In genomic region chr3:116951610-116952009, GRCh38 we compare ENCODE assay signal across 2 cellular contexts.
TF ChIP-seq lines count a peak whose summit lies in the region.

No MANE protein-coding gene starts in this region.

TF ChIP-seq in IMR-90, 13 proteins besides CTCF, POLR2A, EP300 and RAD21 (continued from another document):
- TF ChIP-seq USF2 (IDR thresholded peaks at IDR 0.05; ENCODE audit: low read depth, low read length) (no peak), SMC3 (IDR thresholded peaks at IDR 0.05; ENCODE audit: low read depth, low read length) (no peak), MAZ (IDR thresholded peaks at IDR 0.05; ENCODE audit: borderline replicate concordance, low read depth, low read length) (no peak), ELK1 (IDR thresholded peaks at IDR 0.05; ENCODE audit: borderline replicate concordance, low read depth, low read length) (no peak), MXI1 (IDR thresholded peaks at IDR 0.05; ENCODE audit: borderline replicate concordance, low read depth, low read length) (no peak), FOS (IDR thresholded peaks at IDR 0.05; ENCODE audit: low read depth, low read length) (no peak), RFX5 (IDR thresholded peaks at IDR 0.05; ENCODE audit: low read depth, low read length) (no peak), CHD1 (IDR thresholded peaks at IDR 0.05; ENCODE audit: low read depth, low read length) (no peak), BHLHE40 (IDR thresholded peaks at IDR 0.05; ENCODE audit: low read depth, low read length) (no peak), MAFK (IDR thresholded peaks at IDR 0.05; ENCODE audit: low read depth, low read length) (no peak), RCOR1 (IDR thresholded peaks at IDR 0.05; ENCODE audit: insufficient replicate concordance, low read length) (no peak)

TF ChIP-seq in HepG2, 621 proteins besides CTCF, POLR2A, EP300 and RAD21:
- TF ChIP-seq CSRNP2 (CRISPR knock-in tag; conservative IDR thresholded peaks at IDR 0.05; ENCODE audit: low read depth) (no peak), SETDB1 (CRISPR knock-in tag; IDR thresholded peaks at IDR 0.05; ENCODE audit: borderline replicate concordance) (no peak), ZGPAT (CRISPR knock-in tag; IDR thresholded peaks at IDR 0.05) (no peak), ATF3 (CRISPR knock-in tag; IDR thresholded peaks at IDR 0.05) (no peak), GTF2F1 (IDR thresholded peaks at IDR 0.05; ENCODE audit: low read length) (no peak), ZBED4 (CRISPR knock-in tag; IDR thresholded peaks at IDR 0.05; ENCODE audit: borderline replicate concordance) (no peak), THAP8 (CRISPR knock-in tag; IDR thresholded peaks at IDR 0.05; ENCODE audit: borderline replicate concordance) (no peak), ZNF740 (CRISPR knock-in tag; IDR thresholded peaks at IDR 0.05) (no peak), YEATS2 (CRISPR knock-in tag; IDR thresholded peaks at IDR 0.05; ENCODE audit: borderline replicate concordance) (no peak), ZNF232 (CRISPR knock-in tag; IDR thresholded peaks at IDR 0.05; ENCODE audit: borderline replicate concordance) (no peak), ZSCAN31 (CRISPR knock-in tag; IDR thresholded peaks at IDR 0.05; ENCODE audit: low read depth) (no peak), ZNF468 (CRISPR knock-in tag; IDR thresholded peaks at IDR 0.05) (no peak), JDP2 (CRISPR knock-in tag; IDR thresholded peaks at IDR 0.05; ENCODE audit: borderline replicate concordance) (no peak), HMGA1 (CRISPR knock-in tag; conservative IDR thresholded peaks at IDR 0.05) (no peak), HMG20B (CRISPR knock-in tag; conservative IDR thresholded peaks at IDR 0.05) (no peak), NCOA1 (CRISPR knock-in tag; IDR thresholded peaks at IDR 0.05) (no peak)
TF ChIP-seq in HepG2: peak in this region for 0.
